In genomic region chr1:198253259-198253658, GRCh38 we compare ENCODE assay signal across 10 cellular contexts.
A peak's percentile ranks its signal among the peaks of the same experiment; 100 is the strongest.
DNase-seq lines count a peak whose midpoint lies in the region; ATAC-seq and TF ChIP-seq lines count a peak whose summit lies in the region.
"Had no signal": no experiment of that assay in that cellular context is flagged by ENCODE, and none has a peak within 500 bp of the region (broad histone marks: within the 10 kb centered on the region; RNA-seq: fewer than 3 reads in every experiment).

No MANE protein-coding gene starts in this region.

- H3K27me3 ChIP-seq in GM06990 (replicated peaks; ENCODE audit: control insufficient read depth, insufficient read depth, low read length) = no peaks in the 10 kb centered on the region
- no peaks in the 10 kb centered on the region for H3K27me3 ChIP-seq in spleen (replicated peaks in 1 of 7)

- peaks cover 0 to 26% (median 13%) of the 10 kb centered on the region in 6 donors for H3K4me1 ChIP-seq in spleen

- ATAC-seq in GM19328 (IDR thresholded peaks at IDR 0.05; ENCODE audit: unreplicated experiment) (peak; percentile 68), HG02885 (IDR thresholded peaks at IDR 0.05; ENCODE audit: poor library complexity, unreplicated experiment) (peak; percentile 85), SK-N-SH treated with all-trans-retinoic acid at 6 μM for 48 hours (peak; percentile 17; the same call in 2 of the 3 replicates)

- H3K4me3 ChIP-seq in GM06990 (replicated peaks; ENCODE audit: low read depth, low read length) = no peak overlapping the region
- H3K4me3 ChIP-seq in spleen = no peak overlapping the region
- H3K4me3 ChIP-seq: thoracic aorta had no signal

- H3K9me3 ChIP-seq in spleen = no peaks in the 10 kb centered on the region
- H3K9me3 ChIP-seq: thoracic aorta had no signal

- H3K27ac ChIP-seq in spleen = peak overlapping the region in 1 of 8 donors; percentile 24
- H3K27ac ChIP-seq: thoracic aorta had no signal

- peak; percentile 42 for DNase-seq in GM06990 (ENCODE audit: extremely low read depth, insufficient read length)
- DNase-seq in NCI-H2171 (lab: John Stamatoyannopoulos, UW) = no peak
- DNase-seq in midbrain (lab: John Stamatoyannopoulos, UW) = no peak
- no peak for DNase-seq in spleen
- DNase-seq in NCI-H2227 (lab: John Stamatoyannopoulos, UW; ENCODE audit: unreplicated experiment) = no peak
- DNase-seq: small intestine had no signal

- TF ChIP-seq POLR2A in spleen (IDR thresholded peaks at IDR 0.05) = no peak

- intact Hi-C loops in spleen (cut with DNase I; ENCODE audit: low total_unique reads) = no loop called here

- WGBS in spleen, 5 donors = 64 to 71% (median 70%) methylated on average over 4 of the region's 4 CpGs

- no peaks in the 10 kb centered on the region for H3K36me3 ChIP-seq in GM06990 (ENCODE audit: control insufficient read depth, insufficient read depth, low read length)
- no peaks in the 10 kb centered on the region for H3K36me3 ChIP-seq in spleen
- H3K36me3 ChIP-seq: thoracic aorta had no signal

- TF ChIP-seq CTCF in GM06990 (IDR thresholded peaks at IDR 0.05; ENCODE audit: insufficient read depth, low read length, poor library complexity, severe bottlenecking) (no peak), spleen (IDR thresholded peaks at IDR 0.05 in 8 of 11, conservative IDR thresholded peaks at IDR 0.05 in 3 of 11) (no peak)

TF ChIP-seq in SK-N-SH treated with all-trans-retinoic acid at 6 μM for 48 hours, 23 proteins besides CTCF, POLR2A, EP300 and RAD21:
- TF ChIP-seq POU6F1 (CRISPR knock-in tag; IDR thresholded peaks at IDR 0.05; ENCODE audit: borderline replicate concordance, low read depth) = no peak
- no peak for TF ChIP-seq PPARA (CRISPR knock-in tag; IDR thresholded peaks at IDR 0.05; ENCODE audit: borderline replicate concordance)

Comparison
In these comparisons a context has a peak if more than half of its experiments do, and no peak if none do; other contexts are left out.
1. ATAC-seq: peak in every context shown above with its lines; median percentile 85 in HG02885; 68 in GM19328; 17 in SK-N-SH treated with all-trans-retinoic acid at 6 μM for 48 hours.